8 cellular contexts compared by ENCODE assay signal in genomic region chr5:112860929-112861637, GRCh38. TPM values are rescaled to one million over a fixed set of nuclear protein-coding genes. Genes with fewer than 3 reads are reported as not detected.
A peak's percentile ranks its signal among the peaks of the same experiment; 100 is the strongest.
DNase-seq lines count a peak whose midpoint lies in the region; ATAC-seq, FAIRE-seq and TF ChIP-seq lines count a peak whose summit lies in the region.

Gene SRP19, plus strand, starts transcription at chr5:112861287. Its CDS starts 90 bp downstream, at chr5:112861377.

- H3K4me1 ChIP-seq in pancreas = peaks cover 3 to 26% (median 13%) of the 10 kb centered on the region in 3 donors
- H3K4me1 ChIP-seq in tibial artery = peaks cover 0 to 32% (median 22%) of the 10 kb centered on the region in 4 donors

- DNase-seq in GM12865 (ENCODE audit: low read depth) (peak; percentile 97), NCI-H1417 (lab: John Stamatoyannopoulos, UW) (peak; percentile 89 to 95 (median 95)), SW 1271 (lab: John Stamatoyannopoulos, UW) (peak; percentile 96 to 98), Right ventricle myocardium superior (peak; percentile 97), pancreas (peak; percentile 89 to 96 (median 94)), tibial artery (peak; percentile 95 to 96)
- DNase-seq in activated naive CD8-positive, alpha-beta T cell treated with anti-CD3 and anti-CD28 coated beads, Interleukin-2, amount 50 U/mL, for 16 hours (ENCODE audit: low read depth, low spot score) = peak; percentile 73

- WGBS in pancreas, 2 donors = 1 to 3% methylated on average over 47 of the region's 47 CpGs

- H3K27me3 ChIP-seq in pancreas (no peaks in the 10 kb centered on the region), tibial artery (no peaks in the 10 kb centered on the region)

- intact Hi-C loops in Right ventricle myocardium superior (cut with DNase I) = loop anchor here (5.0 kb wide), 2 partner anchors 61 to 116 kb away; partner anchors contain the start of genes DCP2 and REEP5
- intact Hi-C loops in pancreas (cut with DNase I) = no loop called here
- intact Hi-C loops in tibial artery (cut with DNase I; ENCODE audit: low total_unique reads) = loop anchor here (5.0 kb wide), 2 partner anchors 61 to 101 kb away; partner anchors contain the start of gene REEP5

- FAIRE-seq in pancreas (lab: Jason Lieb, UNC) = peak; percentile 73

- H3K36me3 ChIP-seq in pancreas = peaks cover 0 to 14% (median 8%) of the 10 kb centered on the region in 3 donors
- peaks cover 10 to 20% (median 16%) of the 10 kb centered on the region in 3 donors for H3K36me3 ChIP-seq in tibial artery

- H3K27ac ChIP-seq in pancreas (peak within 1 kb of the TSS; percentile 58 to 80 (median 72)), tibial artery (peak within 1 kb of the TSS; percentile 75 to 80)

- no peak for TF ChIP-seq CTCF in GM12865 (IDR thresholded peaks at IDR 0.05; ENCODE audit: insufficient read depth, low read depth, low read length, missing control alignments)
- TF ChIP-seq CTCF in pancreas (IDR thresholded peaks at IDR 0.05) = no peak
- TF ChIP-seq CTCF in tibial artery (IDR thresholded peaks at IDR 0.05) = no peak

- H3K4me3 ChIP-seq in GM12865 (ENCODE audit: low read depth, low read length) (peak within 1 kb of the TSS; percentile 66), pancreas (peak within 1 kb of the TSS; percentile 56 to 93 (median 73)), tibial artery (peak within 1 kb of the TSS; percentile 79 to 80)

- no peaks in the 10 kb centered on the region for H3K9me3 ChIP-seq in pancreas
- no peaks in the 10 kb centered on the region for H3K9me3 ChIP-seq in tibial artery

- ATAC-seq in HG02759 (IDR thresholded peaks at IDR 0.05; ENCODE audit: unreplicated experiment) (peak; percentile 99), Right ventricle myocardium superior (ENCODE audit: poor library complexity) (peak; percentile 98), pancreas (peak; percentile 94 to 99 (median 98))

RNA-seq across cellular contexts. Expression of gene SRP19, which starts in this region (rescaled TPM):
- total RNA-seq in Right ventricle myocardium superior (24.8 TPM), pancreas (10 to 100 TPM; 12.4 to 26.6 (median 21.5) TPM)
- polyA plus RNA-seq in pancreas = 10 to 100 TPM; 70.3 to 72.4 TPM

Comparison
In these comparisons a context has a peak if more than half of its experiments do, and no peak if none do; other contexts are left out.
1. Peak in every context shown above with its lines: DNase-seq, ATAC-seq, H3K4me3 ChIP-seq and H3K27ac ChIP-seq.
2. intact Hi-C loops: an anchor here in Right ventricle myocardium superior (5.0 kb wide) and tibial artery (5.0 kb wide); none called in pancreas.